ENCODE assay signal across 8 cellular contexts in genomic region chr11:16902182-16902581, GRCh38.
DNase-seq lines count a peak whose midpoint lies in the region; ATAC-seq and TF ChIP-seq lines count a peak whose summit lies in the region.

No MANE protein-coding gene starts in this region.

- intact Hi-C loops in prostate gland (cut with DNase I), result no loop called here

- ATAC-seq in GM19043 (IDR thresholded peaks at IDR 0.05; ENCODE audit: low read depth, unreplicated experiment) (peak; percentile 77), HG02840 (IDR thresholded peaks at IDR 0.05; ENCODE audit: low FRiP score, unreplicated experiment) (peak; percentile 64)

- in situ Hi-C loops in KBM-7 (cut with MboI; ENCODE audit: low pct_unique_long_range_greater_than_20kb, low sequenced_read_pairs), result no loop called here

- H3K36me3 ChIP-seq in prostate gland, result no peaks in the 10 kb centered on the region

- DNase-seq in RKO (ENCODE audit: low spot score), result peak; percentile 32
- peak; percentile 44 to 45 for DNase-seq in stimulated activated CD4-positive, alpha-beta T cell treated with anti-CD3 and anti-CD28 coated beads, Interleukin-2, amount 100 ng/mL, for 24 hours
- no peak for DNase-seq in GM19240 (ENCODE audit: insufficient read length, low spot score)
- no peak for DNase-seq in HK-2 (ENCODE audit: unreplicated experiment)
- DNase-seq in KBM-7, result no peak
- DNase-seq in prostate gland (ENCODE audit: low spot score), result no peak

- no peak for TF ChIP-seq CTCF in prostate gland (IDR thresholded peaks at IDR 0.05)

- no peak overlapping the region for H3K27ac ChIP-seq in prostate gland

- H3K27me3 ChIP-seq in prostate gland (replicated peaks; ENCODE audit: insufficient read depth), result no peaks in the 10 kb centered on the region

- H3K4me1 ChIP-seq in prostate gland (replicated peaks), result no peaks in the 10 kb centered on the region

- no peak overlapping the region for H3K4me3 ChIP-seq in prostate gland

- WGBS in prostate gland, result 85% methylated on average over 6 of the region's 6 CpGs

- TF ChIP-seq POLR2A in prostate gland (IDR thresholded peaks at IDR 0.05), result no peak

- H3K9me3 ChIP-seq in prostate gland, result no peaks in the 10 kb centered on the region

Comparison
In these comparisons a context has a peak if more than half of its experiments do, and no peak if none do; other contexts are left out.
1. DNase-seq: peak in RKO (single experiment) and stimulated activated CD4-positive, alpha-beta T cell treated with anti-CD3 and anti-CD28 coated beads, Interleukin-2, amount 100 ng/mL, for 24 hours (2 of 2); none in GM19240 (single experiment), HK-2 (single experiment), KBM-7 (single experiment) and prostate gland (single experiment).